14 cellular contexts compared by ENCODE assay signal in genomic region chr10:114413398-114413797, GRCh38. TPM values are rescaled to one million over a fixed set of nuclear protein-coding genes. Genes with fewer than 3 reads are reported as not detected.
DNase-seq lines count a peak whose midpoint lies in the region; ATAC-seq and TF ChIP-seq lines count a peak whose summit lies in the region.
"Had no signal": no experiment of that assay in that cellular context is flagged by ENCODE, and none has a peak within 500 bp of the region (broad histone marks: within the 10 kb centered on the region; RNA-seq: fewer than 3 reads in every experiment).

No MANE protein-coding gene starts in this region.

- H3K4me1 ChIP-seq in PC-3 (ENCODE audit: insufficient read depth, low read length): peaks cover 16% of the 10 kb centered on the region
- H3K4me1 ChIP-seq in foreskin keratinocyte: peaks cover 15% of the 10 kb centered on the region
- no peaks in the 10 kb centered on the region for H3K4me1 ChIP-seq in HAP-1

- H2AFZ ChIP-seq in PC-3 (ENCODE audit: low read length): peak overlapping the region; percentile 1; the same call in 1 of the 2 replicates

- peak overlapping the region; percentile 4; the same call in 1 of the 2 replicates for H3K4me3 ChIP-seq in PC-3 (ENCODE audit: low read length)
- no peak overlapping the region for H3K4me3 ChIP-seq in HAP-1
- H3K4me3 ChIP-seq: coronary artery, gastroesophageal sphincter, GM12878 had no signal

- no peak for TF ChIP-seq CTCF in PC-3 (conservative IDR thresholded peaks at IDR 0.05; ENCODE audit: low read depth, low read length)
- no peak for TF ChIP-seq CTCF in foreskin keratinocyte (conservative IDR thresholded peaks at IDR 0.05)
- no peak for TF ChIP-seq CTCF in mesothelial cell of epicardium (IDR thresholded peaks at IDR 0.05; ENCODE audit: unreplicated experiment)

- no peaks in the 10 kb centered on the region for H3K79me2 ChIP-seq in PC-3 (ENCODE audit: low read length)

- peak; percentile 99 for ATAC-seq in PC-3
- ATAC-seq in foreskin keratinocyte: peak; percentile 97
- ATAC-seq: GM12878 had no signal

- H3F3A ChIP-seq in PC-3 (ENCODE audit: low read length, unreplicated experiment): peaks cover 5% of the 10 kb centered on the region

- POLR2A ChIA-PET in PC-3 (lab: Charles Lee; ENCODE audit: unreplicated experiment): no interaction called here

- no peaks in the 10 kb centered on the region for H3K27me3 ChIP-seq in PC-3 (ENCODE audit: low read length)
- no peaks in the 10 kb centered on the region for H3K27me3 ChIP-seq in foreskin keratinocyte
- peaks cover 3% of the 10 kb centered on the region; the same call in 1 of the 2 replicates for H3K27me3 ChIP-seq in HAP-1 (ENCODE audit: low read depth)
- H3K27me3 ChIP-seq: gastroesophageal sphincter had no signal

- H3K9me3 ChIP-seq in PC-3 (ENCODE audit: low read length) (no peaks in the 10 kb centered on the region), HAP-1 (no peaks in the 10 kb centered on the region)
- H3K9me3 ChIP-seq: gastroesophageal sphincter had no signal

- H3K4me3 Mint-ChIP-seq in mesothelial cell of epicardium: no peak overlapping the region
- H3K4me3 Mint-ChIP-seq: activated T-helper 1 cell treated with anti-CD3 and anti-CD28 coated beads, Interleukin-12 subunit alpha, Interleukin-12 subunit beta, Interleukin-2, Interleukin-4 antibody, amounts not matched to agents 30 ng/mL and 10 ng/mL and 1 ng/mL, durations not matched to agents 14 hours and 24 hours and 36 hours had no signal

- H3K36me3 ChIP-seq in PC-3 (ENCODE audit: low read depth, low read length) (no peaks in the 10 kb centered on the region), HAP-1 (replicated peaks) (no peaks in the 10 kb centered on the region)
- H3K36me3 ChIP-seq: gastroesophageal sphincter had no signal

- no TSS peak for BruUV-seq in PC-3 (replicated peaks; lab: Mats Ljungman, UMichigan)

- no peaks in the 10 kb centered on the region for H3K9me2 ChIP-seq in PC-3 (replicated peaks; ENCODE audit: low read length)

- DNase-seq in DMS79 treated with DMSO at 0.1 percent for 48 hours (lab: John Stamatoyannopoulos, UW) (peak; percentile 6), PC-3 (peak; percentile 84), foreskin keratinocyte (peak in 1 of 2 donors; percentile 73), renal cortical epithelial cell (ENCODE audit: low read depth) (peak; percentile 95), KBM-7 (no peak), HAP-1 (ENCODE audit: low spot score in 2 of 2) (no peak), mesothelial cell of epicardium (ENCODE audit: low spot score in 2 of 2, unreplicated experiment in 2 of 2) (no peak)
- no peak for DNase-seq in stimulated activated CD4-positive, alpha-beta T cell treated with anti-CD3 and anti-CD28 coated beads, Interleukin-4, amount 100 ng/mL, for 1 hour
- DNase-seq: NCI-H1417 treated with DMSO at 0.1 percent for 48 hours had no signal

- H3K4me1 Mint-ChIP-seq in mesothelial cell of epicardium: peaks cover 8% of the 10 kb centered on the region

- H3K27me3 Mint-ChIP-seq in mesothelial cell of epicardium (ENCODE audit: low read depth): peaks cover 4% of the 10 kb centered on the region

- in situ Hi-C loops in KBM-7 (cut with MboI; ENCODE audit: low pct_unique_long_range_greater_than_20kb, low sequenced_read_pairs): no loop called here
- in situ Hi-C loops in HAP-1 (cut with MboI; ENCODE audit: low sequenced_read_pairs): no loop called here

- H3K36me3 Mint-ChIP-seq in mesothelial cell of epicardium: no peaks in the 10 kb centered on the region

- H4K20me1 ChIP-seq in PC-3 (ENCODE audit: low read length): no peaks in the 10 kb centered on the region

- intact Hi-C loops in PC-3 (cut with micrococcal nuclease): no loop called here

- H3K9me3 Mint-ChIP-seq in mesothelial cell of epicardium: peaks cover 2% of the 10 kb centered on the region
- H3K9me3 Mint-ChIP-seq: activated T-helper 1 cell treated with anti-CD3 and anti-CD28 coated beads, Interleukin-12 subunit alpha, Interleukin-12 subunit beta, Interleukin-2, Interleukin-4 antibody, amounts not matched to agents 30 ng/mL and 10 ng/mL and 1 ng/mL, durations not matched to agents 14 hours and 24 hours and 36 hours had no signal

- H3K4me2 ChIP-seq in PC-3 (ENCODE audit: low read length): peak overlapping the region; percentile 68

- H3K9ac ChIP-seq in PC-3 (ENCODE audit: low read length): no peak overlapping the region

- CTCF ChIA-PET in PC-3 (lab: Charles Lee): no interaction called here

- H3K27ac ChIP-seq in PC-3 (ENCODE audit: low read length) (peak overlapping the region; percentile 60), foreskin keratinocyte (no peak overlapping the region)
- H3K27ac ChIP-seq: HL-60 had no signal

- no peak overlapping the region for H3K27ac Mint-ChIP-seq in mesothelial cell of epicardium
- H3K27ac Mint-ChIP-seq: activated T-helper 1 cell treated with anti-CD3 and anti-CD28 coated beads, Interleukin-12 subunit alpha, Interleukin-12 subunit beta, Interleukin-2, Interleukin-4 antibody, amounts not matched to agents 30 ng/mL and 10 ng/mL and 1 ng/mL, durations not matched to agents 14 hours and 24 hours and 36 hours had no signal

RNA-seq across cellular contexts. Expression of gene AFAP1L2, which starts 9.1 kb away (rescaled TPM):
- 0.77 and 0.81 TPM in 2 replicates for total RNA-seq in PC-3 (2014; rRNA removed)
- 53.8 and 58.4 TPM in 2 replicates for total RNA-seq in foreskin keratinocyte
- polyA plus RNA-seq in foreskin keratinocyte: 24.2 and 24.6 TPM in 2 replicates
- total RNA-seq in renal cortical epithelial cell: 40.1 and 71.4 TPM in 2 replicates
- 4.0 to 5.7 TPM (median 5.7 TPM) in 3 replicates for total RNA-seq in mesothelial cell of epicardium

Comparison
In these comparisons a context has a peak if more than half of its experiments do, and no peak if none do; other contexts are left out.
1. DNase-seq: peak in DMS79 treated with DMSO at 0.1 percent for 48 hours (single experiment), PC-3 (single experiment) and renal cortical epithelial cell (single experiment); none in KBM-7 (single experiment), HAP-1 (0 of 2), stimulated activated CD4-positive, alpha-beta T cell treated with anti-CD3 and anti-CD28 coated beads, Interleukin-4, amount 100 ng/mL, for 1 hour (single experiment) and mesothelial cell of epicardium (0 of 2).